ENCODE assay signal across 20 cellular contexts in the genomic region with DNA sequence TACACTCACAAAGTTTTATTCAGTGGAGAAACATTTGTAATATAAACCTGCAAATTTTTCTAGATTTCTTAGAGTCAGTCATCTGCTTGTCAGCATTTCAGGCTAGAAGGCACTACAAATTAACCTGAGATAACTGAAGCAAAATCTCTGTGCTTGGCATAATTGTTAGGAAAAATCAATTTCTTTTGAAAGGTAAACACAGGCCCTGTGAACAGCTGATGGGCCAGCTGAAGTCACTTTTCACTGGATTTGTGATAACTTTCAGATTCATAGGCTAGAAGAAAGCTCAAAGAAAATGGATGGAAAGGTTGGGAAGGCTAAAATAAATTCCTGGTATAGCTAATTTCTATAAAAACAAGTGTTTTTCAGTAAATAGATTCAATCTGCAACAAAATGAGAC. TPM values are rescaled to one million over a fixed set of nuclear protein-coding genes. Genes with fewer than 3 reads are reported as not detected.
DNase-seq lines count a peak whose midpoint lies in the region; ATAC-seq, FAIRE-seq and TF ChIP-seq lines count a peak whose summit lies in the region.
"Had no signal": no experiment of that assay in that cellular context is flagged by ENCODE, and none has a peak within 500 bp of the region (broad histone marks: within the 10 kb centered on the region; RNA-seq: fewer than 3 reads in every experiment).

No MANE protein-coding gene starts in this region.

- H3K9ac ChIP-seq in HepG2 (ENCODE audit: insufficient read depth, low read depth, low read length) (no peak overlapping the region), kidney (ENCODE audit: low read length in 2 of 2) (no peak overlapping the region)

- CTCF ChIA-PET in HepG2 (lab: Yijun Ruan, JAX; ENCODE audit: low intra/inter-chr PET ratio, low total read pairs) (interaction anchor here (2.7 kb wide), 1 partner anchor 157 kb away, joined by 9 read pairs; no protein-coding TSS in a partner anchor), Calu3 (lab: Charles Lee) (no interaction called here)

- DNase-seq in body of pancreas (peak in 1 of 4 donors; percentile 10), HepG2 (ENCODE audit: low spot score) (no peak), pancreas (peak in 1 of 6 donors; percentile 13), kidney (no peak), Calu3 (no peak)
- DNase-seq: C1 segment of cervical spinal cord; CD4-positive, alpha-beta memory T cell; COR-L47; DMS153; DND-41; H9 had no signal

- no peaks in the 10 kb centered on the region for H4K20me1 ChIP-seq in HepG2 (ENCODE audit: insufficient read depth, low read length)

- H3K4me1 ChIP-seq in body of pancreas: peaks cover 14% of the 10 kb centered on the region
- H3K4me1 ChIP-seq in HepG2 (ENCODE audit: insufficient read depth, low read length): peaks cover 40% of the 10 kb centered on the region
- H3K4me1 ChIP-seq in pancreas: peaks cover 4 to 12% (median 6%) of the 10 kb centered on the region in 3 donors
- H3K4me1 ChIP-seq in kidney (ENCODE audit: control insufficient read depth in 1 of 2, insufficient read depth in 1 of 2, low read depth in 1 of 2, low read length in 2 of 2): no peaks in the 10 kb centered on the region

- H3K36me3 ChIP-seq in body of pancreas (replicated peaks in 1 of 2; ENCODE audit: insufficient read depth in 1 of 2, low read depth in 2 of 2) (no peaks in the 10 kb centered on the region), HepG2 (replicated peaks in 1 of 2; ENCODE audit: control insufficient read depth in 1 of 2, insufficient read depth in 2 of 2, low read length in 2 of 2) (no peaks in the 10 kb centered on the region), pancreas (no peaks in the 10 kb centered on the region), kidney (ENCODE audit: control insufficient read depth in 1 of 2, insufficient read depth in 2 of 2, low read length in 2 of 2) (no peaks in the 10 kb centered on the region)

- no peak overlapping the region for H3K4me3 Mint-ChIP-seq in Calu3 (ENCODE audit: low read depth, unreplicated experiment)
- H3K4me3 Mint-ChIP-seq: CD4-positive, alpha-beta memory T cell; GM23338; H9 had no signal

- H3K9me3 Mint-ChIP-seq in Calu3 (ENCODE audit: low read depth, unreplicated experiment): peaks cover 4% of the 10 kb centered on the region

- ATAC-seq in body of pancreas (peak; percentile 45), HepG2 (no peak), pancreas (peak; percentile 63 to 83 (median 74)), GM21717 (IDR thresholded peaks at IDR 0.05; ENCODE audit: unreplicated experiment) (no peak)
- ATAC-seq: GM23338, HCT116 had no signal

- TF ChIP-seq EP300 in HepG2 (IDR thresholded peaks at IDR 0.05; ENCODE audit: low read depth in 2 of 2, low read length in 2 of 2) (no peak; a peak in 1 of 4 replicates), HepG2 (CRISPR knock-in tag; IDR thresholded peaks at IDR 0.05; ENCODE audit: borderline replicate concordance) (no peak)

- no peak overlapping the region for H3K4me2 ChIP-seq in HepG2 (ENCODE audit: low read depth, low read length)
- H3K4me2 ChIP-seq: GM23338 had no signal

- no peak overlapping the region for H3K4me3 ChIP-seq in body of pancreas
- H3K4me3 ChIP-seq in HepG2 (replicated peaks in 1 of 3; ENCODE audit: insufficient read depth in 1 of 3, low read depth in 2 of 3, low read length in 3 of 3): no peak overlapping the region
- H3K4me3 ChIP-seq in pancreas: no peak overlapping the region
- no peak overlapping the region for H3K4me3 ChIP-seq in kidney (ENCODE audit: low read length in 2 of 2)
- H3K4me3 ChIP-seq: GM23338 had no signal

- TF ChIP-seq RAD21 in HepG2 (CRISPR knock-in tag; IDR thresholded peaks at IDR 0.05): no peak

- H3K4me1 Mint-ChIP-seq in Calu3 (ENCODE audit: low read depth, unreplicated experiment): no peaks in the 10 kb centered on the region

- BruUV-seq in HepG2 (replicated peaks; lab: Mats Ljungman, UMichigan) (no TSS peak), Calu3 (replicated peaks; lab: Mats Ljungman, UMichigan) (no TSS peak)

- no peaks in the 10 kb centered on the region for H3K79me2 ChIP-seq in HepG2 (ENCODE audit: insufficient read depth, low read length)

- H3K27me3 Mint-ChIP-seq in Calu3 (ENCODE audit: unreplicated experiment): peaks cover 37% of the 10 kb centered on the region

- H3K36me3 Mint-ChIP-seq in Calu3 (ENCODE audit: insufficient read depth, unreplicated experiment): no peaks in the 10 kb centered on the region
- H3K36me3 Mint-ChIP-seq: CD4-positive, alpha-beta memory T cell had no signal

- no peaks in the 10 kb centered on the region for H3K27me3 ChIP-seq in body of pancreas
- no peaks in the 10 kb centered on the region for H3K27me3 ChIP-seq in HepG2 (ENCODE audit: control insufficient read depth in 1 of 2, insufficient read depth in 2 of 2, low read length in 2 of 2)
- no peaks in the 10 kb centered on the region for H3K27me3 ChIP-seq in pancreas

- peak overlapping the region; percentile 7 for H2AFZ ChIP-seq in HepG2 (ENCODE audit: low read length)

- no peak for TF ChIP-seq CTCF in body of pancreas (IDR thresholded peaks at IDR 0.05)
- no peak for TF ChIP-seq CTCF in HepG2 (CRISPR knock-in tag; IDR thresholded peaks at IDR 0.05)
- TF ChIP-seq CTCF in pancreas (IDR thresholded peaks at IDR 0.05): no peak
- no peak for TF ChIP-seq CTCF in kidney (IDR thresholded peaks at IDR 0.05; ENCODE audit: borderline replicate concordance, extremely low read depth, insufficient read depth)
- TF ChIP-seq CTCF in Calu3 (IDR thresholded peaks at IDR 0.05; ENCODE audit: unreplicated experiment): no peak

- H3K27ac ChIP-seq in body of pancreas: no peak overlapping the region
- peak overlapping the region; percentile 79 for H3K27ac ChIP-seq in HepG2 (ENCODE audit: extremely low read length, insufficient read depth, low read length)
- no peak overlapping the region for H3K27ac ChIP-seq in pancreas
- no peak overlapping the region for H3K27ac ChIP-seq in kidney (ENCODE audit: low read depth in 2 of 2, low read length in 2 of 2)

- intact Hi-C loops in body of pancreas (cut with DNase I) (no loop called here), HepG2 (cut with micrococcal nuclease; ENCODE audit: unreplicated experiment) (loop anchor here (2.0 to 5.0 kb wide), 3 partner anchors 51 to 216 kb away; a partner anchor contains a TSS), pancreas (cut with DNase I) (no loop called here), kidney (cut with DNase I) (no loop called here), Calu3 (cut with micrococcal nuclease; ENCODE audit: unreplicated experiment) (loop anchor here (2.0 kb wide), 1 partner anchor 81 kb away; no protein-coding TSS in a partner anchor)

- FAIRE-seq in HepG2 (lab: Jason Lieb, UNC) (peak; percentile 15), pancreas (lab: Jason Lieb, UNC) (no peak), kidney (lab: Jason Lieb, UNC) (no peak)
- FAIRE-seq: G401.6, GM12892 had no signal

- H3K27ac Mint-ChIP-seq in Calu3 (ENCODE audit: unreplicated experiment): no peak overlapping the region
- H3K27ac Mint-ChIP-seq: CD4-positive, alpha-beta memory T cell; GM23338; H9 had no signal

- no peaks in the 10 kb centered on the region for H3K9me3 ChIP-seq in body of pancreas
- no peaks in the 10 kb centered on the region for H3K9me3 ChIP-seq in HepG2 (ENCODE audit: low read length)
- no peaks in the 10 kb centered on the region for H3K9me3 ChIP-seq in pancreas
- no peaks in the 10 kb centered on the region for H3K9me3 ChIP-seq in kidney (ENCODE audit: control insufficient read depth in 1 of 2, low read length in 2 of 2)

- in situ Hi-C loops in HepG2 (cut with HindIII; ENCODE audit: extremely low pct_ligation_motif_present, low pct_unique_long_range_greater_than_20kb): no loop called here

- POLR2A ChIA-PET in HepG2 (lab: Yijun Ruan, JAX): interaction anchor here (0.9 to 2.6 kb wide), 5 partner anchors 15 to 119 kb away, joined by 3 to 56 read pairs (median 5); no protein-coding TSS in a partner anchor

- TF ChIP-seq POLR2A in body of pancreas (IDR thresholded peaks at IDR 0.05) (no peak), HepG2 (IDR thresholded peaks at IDR 0.05; ENCODE audit: insufficient read depth in 1 of 2, low read depth in 2 of 2, low read length in 2 of 2) (no peak)

RNA-seq across cellular contexts. Expression of a gene that starts 34.0 kb away (rescaled TPM):
- total RNA-seq in body of pancreas (not detected), HepG2 (2016; rRNA removed; fragmentation: Illumina TruSeq; extraction: Trizol) (0.65 and 0.66 TPM in 2 replicates), pancreas (under 1 TPM in 2 of 6 donors, not detected in 4; 0.09 to 0.25 TPM), kidney (0.09 TPM), Calu3 (2022) (not detected in 2 replicates)
- 0.18 and 0.20 TPM in 2 replicates for total RNA-seq in HepG2 (2016; cell fraction: cytosol; rRNA removed; fragmentation: Illumina TruSeq; extraction: Trizol; ENCODE audit: low read depth)
- 0.34 and 1.00 TPM in 2 replicates for total RNA-seq in HepG2 (2016; cell fraction: insoluble cytoplasmic fraction; rRNA removed; fragmentation: Illumina TruSeq; extraction: Trizol)
- total RNA-seq in HepG2 (2016; cell fraction: membrane; rRNA removed; fragmentation: Illumina TruSeq; extraction: Trizol): 0.19 and 0.59 TPM in 2 replicates
- 1.0 and 2.1 TPM in 2 replicates for total RNA-seq in HepG2 (2016; cell fraction: nucleus; rRNA removed; fragmentation: Illumina TruSeq; extraction: Trizol)
- polyA plus RNA-seq in HepG2 (2011; rRNA removed) (0.37 and 0.62 TPM in 2 replicates), pancreas (under 1 TPM in 1 of 2 donors, not detected in 1; 0.52 TPM), kidney (ENCODE audit: insufficient read depth, low read depth, low replicate concordance) (0.73 TPM)
- polyA plus RNA-seq in HepG2 (2011; cell fraction: cytosol; rRNA removed): 0.21 and 0.26 TPM in 2 replicates
- polyA plus RNA-seq in HepG2 (2011; cell fraction: nucleus; rRNA removed): 2.4 and 2.6 TPM in 2 replicates
- 0.21 and 0.43 TPM in 2 replicates for polyA plus RNA-seq in HepG2 (2012)
- polyA plus RNA-seq in HepG2 (2016; cell fraction: cytosol; fragmentation: Illumina TruSeq; extraction: Trizol; ENCODE audit: low read depth): 0.05 and 0.15 TPM in 2 replicates
- polyA plus RNA-seq in HepG2 (2016; cell fraction: insoluble cytoplasmic fraction; fragmentation: Illumina TruSeq; extraction: Trizol; ENCODE audit: low read depth): 0.37 and 0.40 TPM in 2 replicates
- polyA plus RNA-seq in HepG2 (2016; cell fraction: membrane; fragmentation: Illumina TruSeq; extraction: Trizol; ENCODE audit: low read depth): 0.27 and 0.29 TPM in 2 replicates
- 1.8 and 2.2 TPM in 2 replicates for polyA plus RNA-seq in HepG2 (2016; cell fraction: nucleus; fragmentation: Illumina TruSeq; extraction: Trizol; ENCODE audit: insufficient read depth, low read depth)
- polyA minus RNA-seq in HepG2 (2011; rRNA and poly(A)+ RNA removed; ENCODE audit: low replicate concordance): 0.64 TPM in 1 of 2 replicates, not detected in the other
- polyA minus RNA-seq in HepG2 (2011; cell fraction: cytosol; rRNA and poly(A)+ RNA removed): 0.18 TPM in 1 of 2 replicates, not detected in the other
- 0.26 and 0.62 TPM in 2 replicates for polyA minus RNA-seq in HepG2 (2011; cell fraction: nucleus; rRNA and poly(A)+ RNA removed)
- total RNA-seq: A673; CD4-positive, alpha-beta memory T cell; H4 had no signal
- polyA plus RNA-seq: BJ; CD4-positive, alpha-beta memory T cell had no signal

RNA-seq across cellular contexts. Expression of a gene that starts 55.3 kb away (rescaled TPM):
- 1 to 10 TPM in 1 of 2 donors, not detected in 1; 1.0 TPM for total RNA-seq in body of pancreas
- 0.29 TPM in 1 of 2 replicates, not detected in the other for total RNA-seq in HepG2 (2016; rRNA removed; fragmentation: Illumina TruSeq; extraction: Trizol)
- not detected in 2 replicates for total RNA-seq in HepG2 (2016; cell fraction: cytosol; rRNA removed; fragmentation: Illumina TruSeq; extraction: Trizol; ENCODE audit: low read depth)
- 0.17 TPM in 1 of 2 replicates, not detected in the other for total RNA-seq in HepG2 (2016; cell fraction: insoluble cytoplasmic fraction; rRNA removed; fragmentation: Illumina TruSeq; extraction: Trizol)
- total RNA-seq in HepG2 (2016; cell fraction: membrane; rRNA removed; fragmentation: Illumina TruSeq; extraction: Trizol): not detected in 2 replicates
- total RNA-seq in HepG2 (2016; cell fraction: nucleus; rRNA removed; fragmentation: Illumina TruSeq; extraction: Trizol): 1.7 TPM in 2 replicates
- not detected in 2 replicates for polyA plus RNA-seq in HepG2 (2011; rRNA removed)
- polyA plus RNA-seq in HepG2 (2011; cell fraction: cytosol; rRNA removed): not detected in 2 replicates
- 0.34 and 0.50 TPM in 2 replicates for polyA plus RNA-seq in HepG2 (2011; cell fraction: nucleus; rRNA removed)
- 0.15 TPM in 1 of 2 replicates, not detected in the other for polyA plus RNA-seq in HepG2 (2012)
- not detected in 2 replicates for polyA plus RNA-seq in HepG2 (2016; cell fraction: cytosol; fragmentation: Illumina TruSeq; extraction: Trizol; ENCODE audit: low read depth)
- not detected in 2 replicates for polyA plus RNA-seq in HepG2 (2016; cell fraction: insoluble cytoplasmic fraction; fragmentation: Illumina TruSeq; extraction: Trizol; ENCODE audit: low read depth)
- not detected in 2 replicates for polyA plus RNA-seq in HepG2 (2016; cell fraction: membrane; fragmentation: Illumina TruSeq; extraction: Trizol; ENCODE audit: low read depth)
- not detected in 2 replicates for polyA plus RNA-seq in HepG2 (2016; cell fraction: nucleus; fragmentation: Illumina TruSeq; extraction: Trizol; ENCODE audit: insufficient read depth, low read depth)
- polyA minus RNA-seq in HepG2 (2011; rRNA and poly(A)+ RNA removed; ENCODE audit: low replicate concordance): 0.14 and 0.58 TPM in 2 replicates
- polyA minus RNA-seq in HepG2 (2011; cell fraction: cytosol; rRNA and poly(A)+ RNA removed): not detected in 2 replicates
- polyA minus RNA-seq in HepG2 (2011; cell fraction: nucleus; rRNA and poly(A)+ RNA removed): 5.7 TPM in 2 replicates
- under 1 TPM in 2 of 6 donors, not detected in 4; 0.19 to 0.32 TPM for total RNA-seq in pancreas
- not detected for polyA plus RNA-seq in pancreas
- total RNA-seq in kidney: 0.85 TPM
- polyA plus RNA-seq in kidney (ENCODE audit: insufficient read depth, low read depth, low replicate concordance): not detected
- not detected in 2 replicates for total RNA-seq in Calu3 (2022)
- total RNA-seq: A172; A673; CD4-positive, alpha-beta memory T cell; H4; H9 had no signal
- polyA plus RNA-seq: BJ; CD4-positive, alpha-beta memory T cell; GM23338 had no signal

Comparison
In these comparisons a context has a peak if more than half of its experiments do, and no peak if none do; other contexts are left out.
1. ATAC-seq: peak in body of pancreas (single experiment) and pancreas (4 of 4); none in HepG2 (single experiment) and GM21717 (single experiment).
2. intact Hi-C loops: an anchor here in HepG2 (2.0 to 5.0 kb wide) and Calu3 (2.0 kb wide); none called in body of pancreas, pancreas and kidney.